Comparison of ENCODE assay signal across 28 cellular contexts in genomic region chr5:64397552-64397951, GRCh38.
"Had no signal": no experiment of that assay in that cellular context is flagged by ENCODE, and none has a peak within 500 bp of the region (broad histone marks: within the 10 kb centered on the region; RNA-seq: fewer than 3 reads in every experiment).

No MANE protein-coding gene starts in this region.

- H3K27ac ChIP-seq: colonic mucosa, coronary artery, dorsolateral prefrontal cortex, epithelial cell of prostate, esophagus muscularis mucosa, esophagus squamous epithelium, foreskin keratinocyte, gastrocnemius medialis, gastroesophageal sphincter, heart left ventricle, heart right ventricle had no signal

- H3K9me3 ChIP-seq: colonic mucosa, esophagus squamous epithelium had no signal

- DNase-seq: colonic mucosa; cortex of kidney; dermis blood vessel endothelial cell; dorsolateral prefrontal cortex; effector CD4-positive, alpha-beta T cell; effector CD8-positive, alpha-beta T cell; effector memory CD4-positive, alpha-beta T cell; effector memory CD8-positive, alpha-beta T cell; endodermal cell; erythroblast; esophagus squamous epithelium; foreskin fibroblast; foreskin keratinocyte; foreskin melanocyte; gastrocnemius medialis; glutamatergic neuron; head of caudate nucleus; heart left ventricle; heart right ventricle had no signal

- ATAC-seq: effector memory CD8-positive, alpha-beta T cell; esophagus mucosa; foreskin keratinocyte; gastrocnemius medialis; gastroesophageal sphincter; heart left ventricle; heart right ventricle had no signal

- FAIRE-seq: colon, endometrium, endothelial cell of umbilical vein, frontal cortex had no signal

- H3K36me3 ChIP-seq: colonic mucosa, esophagus muscularis mucosa, esophagus squamous epithelium, gastrocnemius medialis, gastroesophageal sphincter, heart left ventricle, heart right ventricle had no signal

- H3K4me3 ChIP-seq: colonic mucosa, coronary artery, dorsolateral prefrontal cortex, esophagus muscularis mucosa, esophagus squamous epithelium, gastrocnemius medialis, gastroesophageal sphincter, heart left ventricle, heart right ventricle had no signal

- H3K27me3 ChIP-seq: colonic mucosa, dorsolateral prefrontal cortex, esophagus muscularis mucosa, esophagus squamous epithelium, foreskin keratinocyte, gastrocnemius medialis, gastroesophageal sphincter, heart left ventricle, heart right ventricle had no signal

- H3K4me1 ChIP-seq: colonic mucosa, esophagus muscularis mucosa, esophagus squamous epithelium, foreskin keratinocyte, gastrocnemius medialis, gastroesophageal sphincter, heart left ventricle, heart right ventricle had no signal
